1 cellular context compared by ENCODE assay signal in the genomic region with DNA sequence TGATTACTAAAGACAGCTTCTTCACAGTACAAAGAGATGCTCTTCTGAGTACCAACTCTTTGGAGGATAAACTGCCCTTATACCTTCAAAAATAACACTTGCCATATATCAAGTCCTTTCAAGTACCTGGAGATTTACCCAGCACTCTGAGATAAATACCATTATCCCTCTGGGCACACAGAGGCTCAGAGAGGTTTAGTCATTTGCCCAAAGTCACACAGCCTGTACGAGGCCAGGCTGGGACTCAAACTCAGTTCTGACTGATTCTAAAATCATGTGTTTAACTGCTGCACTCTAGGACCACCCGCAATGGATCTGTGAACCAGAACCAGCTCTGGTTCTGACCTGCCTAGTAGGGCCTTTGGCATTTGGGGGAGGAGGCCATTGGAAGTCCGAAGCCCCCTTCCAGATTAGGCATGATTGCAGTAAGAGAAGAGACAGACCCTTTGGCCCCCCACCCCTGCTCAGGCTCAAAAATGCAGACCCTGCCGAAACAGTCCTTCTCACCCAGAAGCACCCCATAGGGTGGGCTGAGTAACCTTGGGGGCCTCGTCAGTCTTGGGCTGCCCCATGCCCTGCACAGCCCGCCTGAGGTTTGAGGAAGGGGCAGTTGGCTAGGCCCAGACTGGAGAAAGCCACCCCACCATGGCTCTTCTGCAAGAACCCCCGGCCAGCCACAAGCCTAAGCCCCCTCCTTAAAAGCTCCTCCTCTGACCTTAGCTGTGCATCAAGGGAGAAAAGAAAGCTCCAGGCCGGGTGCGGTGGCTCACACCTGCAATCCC.
TF ChIP-seq lines count a peak whose summit lies in the region.

No MANE protein-coding gene starts in this region.

TF ChIP-seq in A549, 52 proteins besides CTCF, POLR2A, EP300 and RAD21:
- TF ChIP-seq ZFP36 (IDR thresholded peaks at IDR 0.05; ENCODE audit: borderline replicate concordance, partially characterized antibody): peak; percentile 41
- no peak for TF ChIP-seq ZNF302 (CRISPR knock-in tag; IDR thresholded peaks at IDR 0.05)
